18 cellular contexts compared by ENCODE assay signal in genomic region chr16:72910371-72910770, GRCh38.
"Had no signal": no experiment of that assay in that cellular context is flagged by ENCODE, and none has a peak within 500 bp of the region (broad histone marks: within the 10 kb centered on the region; RNA-seq: fewer than 3 reads in every experiment).

No MANE protein-coding gene starts in this region.

- ATAC-seq: K562, Right ventricle myocardium inferior, SK-N-SH treated with all-trans-retinoic acid at 6 μM for 48 hours, T-helper 17 cell had no signal

- FAIRE-seq: HTR-8/SVneo, K562 had no signal

- DNase-seq: Kasumi-1, MM.1S, NCI-H1092 treated with DMSO at 0.1 percent for 48 hours, NCI-H1436, NCI-H187, NCI-H2029, NCI-H2081 treated with DMSO at 0.1 percent for 48 hours, NCI-H2227 treated with DMSO at 0.1 percent for 48 hours, NCI-H526, NCI-H748 treated with DMSO at 0.1 percent for 48 hours, SHP77 treated with DMSO at 0.1 percent for 48 hours, SJCRH30, T-helper 1 cell, T-helper 17 cell had no signal
